ENCODE assay signal across 9 cellular contexts in the genomic region with DNA sequence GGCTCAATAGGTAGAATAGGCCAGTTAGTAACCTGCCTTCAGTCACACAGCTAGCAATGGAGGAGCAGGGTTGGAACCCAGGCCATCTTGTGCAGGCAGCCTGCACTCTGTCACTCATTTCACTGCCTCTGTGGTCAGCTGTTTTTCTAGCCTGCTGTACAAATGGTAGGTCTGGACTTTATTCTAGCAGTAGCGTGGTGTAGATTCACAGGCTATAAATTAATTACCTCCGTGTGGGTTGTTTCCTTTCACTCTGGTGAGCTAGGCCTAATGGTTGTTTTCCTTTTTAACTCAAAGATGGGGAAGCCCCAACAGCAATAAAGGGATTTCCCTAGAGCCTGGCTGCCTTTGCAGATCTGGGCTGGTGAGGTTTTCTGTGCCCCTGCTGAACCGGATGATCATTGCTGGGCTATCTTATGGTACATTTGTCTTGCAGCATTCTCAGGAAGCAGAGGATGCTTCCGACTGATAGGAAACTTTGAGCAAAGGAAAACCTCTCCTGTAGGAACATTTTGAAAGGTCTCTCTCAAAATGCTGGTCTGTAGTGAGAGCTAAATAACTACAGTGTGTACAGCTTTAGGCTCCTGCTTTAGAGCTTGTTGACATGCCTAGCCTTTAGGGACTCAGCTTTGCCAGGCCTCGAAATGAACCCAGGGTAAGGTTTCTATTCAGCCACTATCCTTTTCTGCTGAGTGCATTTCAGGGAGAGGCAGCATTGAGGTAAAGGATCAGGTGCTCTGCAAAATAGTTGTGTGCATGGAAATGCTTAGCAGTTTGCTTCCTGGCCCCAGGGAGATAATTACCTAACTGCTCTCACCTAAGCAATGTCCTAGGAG.
A peak's percentile ranks its signal among the peaks of the same experiment; 100 is the strongest.
DNase-seq lines count a peak whose midpoint lies in the region; ATAC-seq and TF ChIP-seq lines count a peak whose summit lies in the region.
"Had no signal": no experiment of that assay in that cellular context is flagged by ENCODE, and none has a peak within 500 bp of the region (broad histone marks: within the 10 kb centered on the region; RNA-seq: fewer than 3 reads in every experiment).

No MANE protein-coding gene starts in this region.

- DNase-seq in DMS 273 (lab: John Stamatoyannopoulos, UW; ENCODE audit: unreplicated experiment) (peak; percentile 50), DMS 273 treated with DMSO at 0.1 percent for 48 hours (lab: John Stamatoyannopoulos, UW) (no peak), heart right ventricle (no peak), A172 (ENCODE audit: low spot score) (no peak), NCI-H524 (lab: John Stamatoyannopoulos, UW) (no peak), iPS-NIHi11 (ENCODE audit: low spot score) (no peak)

- no peaks in the 10 kb centered on the region for H3K27me3 ChIP-seq in heart right ventricle

- ATAC-seq in HG02981 (IDR thresholded peaks at IDR 0.05; ENCODE audit: unreplicated experiment) = peak; percentile 92
- peak; percentile 94 for ATAC-seq in activated CD4-positive, CD25-positive, alpha-beta regulatory T cell treated with anti-CD3 and anti-CD28 coated beads, Interleukin-2, amount 50 U/mL, for 24 hours
- ATAC-seq in heart right ventricle = peak in 6 of 8 donors; percentile 20 to 42 (median 33)

- no peak overlapping the region for H3K4me3 ChIP-seq in heart right ventricle

- H3K36me3 ChIP-seq in heart right ventricle = no peaks in the 10 kb centered on the region

- intact Hi-C loops in heart right ventricle (cut with DNase I) = loop anchor here in 1 of 10 donors (10.0 kb wide), 1 partner anchor 46 kb away; no protein-coding TSS in a partner anchor

- H3K4me1 ChIP-seq in heart right ventricle = peaks cover 3 to 22% (median 17%) of the 10 kb centered on the region in 9 donors

- peak overlapping the region in 1 of 10 donors; percentile 9 for H3K27ac ChIP-seq in heart right ventricle
- H3K27ac ChIP-seq: 22Rv1 had no signal

- peaks cover 0 to 11% (median 0%) of the 10 kb centered on the region in 11 donors for H3K9me3 ChIP-seq in heart right ventricle

- no peak for TF ChIP-seq CTCF in heart right ventricle (IDR thresholded peaks at IDR 0.05)

- WGBS in heart right ventricle, 2 donors = 32 to 35% methylated on average over 5 of the region's 5 CpGs

Comparison
In these comparisons a context has a peak if more than half of its experiments do, and no peak if none do; other contexts are left out.
1. ATAC-seq: peak in every context shown above with its lines; median percentile 94 in activated CD4-positive, CD25-positive, alpha-beta regulatory T cell treated with anti-CD3 and anti-CD28 coated beads, Interleukin-2, amount 50 U/mL, for 24 hours; 92 in HG02981; 33 in heart right ventricle.